9 cellular contexts compared by ENCODE assay signal in the genomic region with DNA sequence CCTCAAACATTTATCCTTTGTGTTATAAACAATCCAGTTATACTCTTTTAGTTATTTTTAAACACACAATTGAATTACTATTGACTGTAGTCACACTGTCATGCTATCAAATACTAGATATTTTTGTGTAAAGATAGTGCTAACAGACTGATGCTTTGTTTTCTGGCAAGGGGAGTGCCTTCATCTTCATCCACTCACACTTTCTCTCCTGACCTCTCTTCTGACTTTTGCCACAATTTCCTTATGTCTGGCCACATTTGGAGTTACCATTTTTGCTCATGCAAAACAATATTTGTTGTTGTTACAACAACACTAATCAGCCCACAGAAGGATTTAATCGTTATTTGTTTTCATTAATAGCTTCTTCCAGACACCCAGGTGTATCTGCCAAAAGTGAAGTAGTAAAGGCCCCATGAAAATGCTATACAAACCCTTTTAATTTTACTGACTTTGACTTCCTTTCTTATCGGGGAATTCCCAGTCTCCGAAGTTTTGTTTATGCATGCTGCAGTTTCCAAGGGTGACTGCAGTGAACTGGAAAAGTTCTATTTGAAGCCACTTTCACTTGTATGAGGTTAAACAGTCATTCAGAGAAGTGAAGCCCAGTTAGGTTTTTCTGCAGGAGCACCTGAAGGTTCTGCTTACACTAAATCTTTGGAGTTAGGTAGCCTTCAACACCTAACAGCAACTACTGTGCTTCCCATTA.
DNase-seq lines count a peak whose midpoint lies in the region; ATAC-seq lines count a peak whose summit lies in the region.
"Had no signal": no experiment of that assay in that cellular context is flagged by ENCODE, and none has a peak within 500 bp of the region (broad histone marks: within the 10 kb centered on the region; RNA-seq: fewer than 3 reads in every experiment).

No MANE protein-coding gene starts in this region.

- peak; percentile 92 for ATAC-seq in HG03135 (IDR thresholded peaks at IDR 0.05; ENCODE audit: unreplicated experiment)

- DNase-seq in NCI-H526 (lab: John Stamatoyannopoulos, UW) (peak; percentile 12 to 14), NCI-H526 treated with DMSO at 0.1 percent for 48 hours (lab: John Stamatoyannopoulos, UW) (no peak), dedifferentiated amniotic fluid mesenchymal stem cell (ENCODE audit: extremely low spot score) (peak; percentile 59), stromal cell of bone marrow (ENCODE audit: low read depth) (peak; percentile 57), foreskin melanocyte (no peak), pons (ENCODE audit: low spot score) (no peak), OCI-M1 (lab: John Stamatoyannopoulos, UW) (no peak)
- DNase-seq: NCI-H2171 had no signal

Comparison
In these comparisons a context has a peak if more than half of its experiments do, and no peak if none do; other contexts are left out.
1. DNase-seq: peak in NCI-H526 (2 of 2), dedifferentiated amniotic fluid mesenchymal stem cell (single experiment) and stromal cell of bone marrow (single experiment); none in NCI-H526 treated with DMSO at 0.1 percent for 48 hours (single experiment), foreskin melanocyte (single experiment), pons (single experiment) and OCI-M1 (single experiment).